In genomic region chr1:183632964-183633363, GRCh38 we compare ENCODE assay signal across 1 cellular context.
TF ChIP-seq lines count a peak whose summit lies in the region.

No MANE protein-coding gene starts in this region.

TF ChIP-seq in GM23338, 12 proteins besides CTCF, POLR2A, EP300 and RAD21 (continued from another document):
- TF ChIP-seq REST (IDR thresholded peaks at IDR 0.05; ENCODE audit: unreplicated experiment) (no peak), STAT1 (IDR thresholded peaks at IDR 0.05; ENCODE audit: unreplicated experiment) (no peak), ZNF114 (CRISPR knock-in tag; IDR thresholded peaks at IDR 0.05) (no peak), ZNF462 (CRISPR knock-in tag; IDR thresholded peaks at IDR 0.05) (no peak), EZH2phosphoT487 (IDR thresholded peaks at IDR 0.05; ENCODE audit: unreplicated experiment) (no peak), CREB1 (CRISPR knock-in tag; IDR thresholded peaks at IDR 0.05; ENCODE audit: low read depth) (no peak), POLR2AphosphoS5 (IDR thresholded peaks at IDR 0.05; ENCODE audit: low read depth) (no peak), ZNF331 (CRISPR knock-in tag; IDR thresholded peaks at IDR 0.05; ENCODE audit: low read depth) (no peak)
